In genomic region chr5:35617060-35617434, GRCh38 we compare ENCODE assay signal across 8 cellular contexts. TPM values are rescaled to one million over a fixed set of nuclear protein-coding genes. Genes with fewer than 3 reads are reported as not detected.
A peak's percentile ranks its signal among the peaks of the same experiment; 100 is the strongest.
DNase-seq lines count a peak whose midpoint lies in the region; ATAC-seq and TF ChIP-seq lines count a peak whose summit lies in the region.

No MANE protein-coding gene starts in this region.

- POLR2A ChIA-PET in activated B cell treated with CpG ODN at 0.5 μM for 24 hours (lab: Charles Lee): interaction anchor here (0.7 kb wide), 1 partner anchor 387 kb away, joined by 4 read pairs; the partner anchor contains the start of gene PRLR

- peak overlapping the region; percentile 85 for H3K4me3 Mint-ChIP-seq in activated B cell treated with CpG ODN at 0.5 μM for 24 hours

- H3K9ac ChIP-seq in ES-I3 (ENCODE audit: low read depth, low read length): peak overlapping the region; percentile 63; the same call in 1 of the 2 replicates

- peaks cover 10% of the 10 kb centered on the region for H3K4me1 Mint-ChIP-seq in activated B cell treated with CpG ODN at 0.5 μM for 24 hours

- DNase-seq in activated B cell treated with CpG ODN at 0.5 μM for 24 hours (no peak), foreskin fibroblast (no peak), sigmoid colon (no peak), NCI-H146 (lab: John Stamatoyannopoulos, UW) (no peak), COLO829 (ENCODE audit: low spot score) (no peak), mesenteric fat pad (ENCODE audit: low spot score) (no peak), mucosa of descending colon (no peak)

- TF ChIP-seq EP300 in sigmoid colon (IDR thresholded peaks at IDR 0.05): no peak

- TF ChIP-seq POLR2A in sigmoid colon (IDR thresholded peaks at IDR 0.05): no peak

- H3K36me3 ChIP-seq in ES-I3 (ENCODE audit: insufficient read depth, low read length) (no peaks in the 10 kb centered on the region), sigmoid colon (no peaks in the 10 kb centered on the region), mucosa of descending colon (ENCODE audit: low read depth) (no peaks in the 10 kb centered on the region)

- intact Hi-C loops in activated B cell treated with CpG ODN at 0.5 μM for 24 hours (cut with micrococcal nuclease): loop anchor here (1.0 to 2.0 kb wide), 2 partner anchors 160 to 309 kb away; no protein-coding TSS in a partner anchor
- intact Hi-C loops in sigmoid colon (cut with DNase I): loop anchor here (5.0 kb wide), 1 partner anchor 310 kb away; no protein-coding TSS in a partner anchor
- intact Hi-C loops in mucosa of descending colon (cut with DNase I, micrococcal nuclease): no loop called here

- peaks cover 15% of the 10 kb centered on the region for H3K27me3 Mint-ChIP-seq in activated B cell treated with CpG ODN at 0.5 μM for 24 hours

- no peak overlapping the region for H3K27ac ChIP-seq in sigmoid colon

- whole genome bisulfite sequencing in sigmoid colon, 2 donors: 53 to 70% methylated on average over 3 of the region's 3 CpGs

- H3K4me3 ChIP-seq in foreskin fibroblast (ENCODE audit: low read depth in 1 of 2, low read length in 2 of 2) (peak overlapping the region; percentile 51 to 88), sigmoid colon (peak overlapping the region; percentile 59 to 80 (median 72)), mucosa of descending colon (no peak overlapping the region)

- H3K36me3 Mint-ChIP-seq in activated B cell treated with CpG ODN at 0.5 μM for 24 hours (ENCODE audit: low read depth): no peaks in the 10 kb centered on the region

- CTCF ChIA-PET in activated B cell treated with CpG ODN at 0.5 μM for 24 hours (lab: Charles Lee): interaction anchor here (1.4 to 2.5 kb wide), 2 partner anchors 9 to 309 kb away, joined by 3 to 9 read pairs; no protein-coding TSS in a partner anchor

- H3K9me3 Mint-ChIP-seq in activated B cell treated with CpG ODN at 0.5 μM for 24 hours: peaks cover 16% of the 10 kb centered on the region

- no peaks in the 10 kb centered on the region for H3K4me1 ChIP-seq in ES-I3 (ENCODE audit: insufficient read depth, low read length)
- peaks cover 0 to 11% (median 4%) of the 10 kb centered on the region in 4 donors for H3K4me1 ChIP-seq in sigmoid colon
- H3K4me1 ChIP-seq in mucosa of descending colon (ENCODE audit: low read depth): no peaks in the 10 kb centered on the region

- TF ChIP-seq CTCF in activated B cell treated with CpG ODN at 0.5 μM for 24 hours (IDR thresholded peaks at IDR 0.05): no peak
- TF ChIP-seq CTCF in foreskin fibroblast (IDR thresholded peaks at IDR 0.05; ENCODE audit: low read depth, low read length): no peak
- no peak for TF ChIP-seq CTCF in sigmoid colon (IDR thresholded peaks at IDR 0.05)
- TF ChIP-seq CTCF in mucosa of descending colon (IDR thresholded peaks at IDR 0.05): no peak

- H3K9me3 ChIP-seq in ES-I3 (ENCODE audit: control insufficient read depth, insufficient read depth, low read length): no peaks in the 10 kb centered on the region
- H3K9me3 ChIP-seq in sigmoid colon: no peaks in the 10 kb centered on the region
- no peaks in the 10 kb centered on the region for H3K9me3 ChIP-seq in mucosa of descending colon

- no peak overlapping the region for H3K27ac Mint-ChIP-seq in activated B cell treated with CpG ODN at 0.5 μM for 24 hours

- no peak for ATAC-seq in activated B cell treated with CpG ODN at 0.5 μM for 24 hours (ENCODE audit: low read depth)
- no peak for ATAC-seq in mucosa of descending colon

- H3K27me3 ChIP-seq in sigmoid colon: no peaks in the 10 kb centered on the region

RNA-seq across cellular contexts. Expression of gene SPEF2, which starts 0.6 kb away (rescaled TPM):
- total RNA-seq in activated B cell treated with CpG ODN at 0.5 μM for 24 hours (2.4 and 3.7 TPM in 2 replicates), sigmoid colon (1 to 10 TPM; 2.6 to 5.5 (median 4.1) TPM), mesenteric fat pad (2.3 TPM), mucosa of descending colon (1 to 10 TPM; 3.7 to 6.9 (median 4.2) TPM)
- 1 to 10 TPM in 2 of 3 donors, under 1 TPM in 1; 0.92 to 3.6 (median 1.8) TPM for polyA plus RNA-seq in sigmoid colon

Comparison
In these comparisons a context has a peak if more than half of its experiments do, and no peak if none do; other contexts are left out.
1. intact Hi-C loops: an anchor here in activated B cell treated with CpG ODN at 0.5 μM for 24 hours (1.0 to 2.0 kb wide) and sigmoid colon (5.0 kb wide); none called in mucosa of descending colon.